ENCODE assay signal across 17 cellular contexts in the genomic region with DNA sequence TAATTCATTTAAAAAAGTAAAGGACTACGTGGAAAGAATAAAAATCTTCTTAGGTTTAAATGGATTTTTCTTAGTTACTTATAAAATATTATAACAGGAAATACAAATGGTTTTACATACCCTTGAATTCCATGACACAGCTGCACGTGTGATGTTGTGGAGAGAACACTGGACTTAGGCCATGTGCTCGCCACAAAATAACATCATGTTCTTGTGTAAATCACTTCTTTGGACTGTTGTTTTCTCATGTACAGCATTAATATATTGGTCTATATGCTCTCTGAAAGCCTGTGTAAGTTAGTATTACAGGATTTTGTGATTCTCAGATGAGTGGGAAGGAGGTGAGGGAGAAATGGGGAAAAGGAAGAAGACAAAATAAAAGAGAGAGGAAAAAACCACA.
DNase-seq lines count a peak whose midpoint lies in the region; ATAC-seq, FAIRE-seq and TF ChIP-seq lines count a peak whose summit lies in the region.
"Had no signal": no experiment of that assay in that cellular context is flagged by ENCODE, and none has a peak within 500 bp of the region (broad histone marks: within the 10 kb centered on the region; RNA-seq: fewer than 3 reads in every experiment).

No MANE protein-coding gene starts in this region.

- ATAC-seq in sciatic nerve (peak; percentile 32), HG02678 (IDR thresholded peaks at IDR 0.05; ENCODE audit: unreplicated experiment) (no peak), lower lobe of right lung (no peak)
- ATAC-seq: CD8-positive, alpha-beta T cell had no signal

- intact Hi-C loops in sciatic nerve (cut with DNase I): no loop called here
- intact Hi-C loops in lower lobe of right lung (cut with DNase I): no loop called here

- H3K4me1 ChIP-seq in lower lobe of right lung (no peaks in the 10 kb centered on the region), small intestine (ENCODE audit: control insufficient read depth in 2 of 2, insufficient read depth in 1 of 2, low read depth in 1 of 2, low read length in 1 of 2) (no peaks in the 10 kb centered on the region)
- H3K4me1 ChIP-seq: esophagus muscularis mucosa, upper lobe of left lung had no signal

- H3K27me3 ChIP-seq in lower lobe of right lung (ENCODE audit: low read depth) (no peaks in the 10 kb centered on the region), small intestine (ENCODE audit: control insufficient read depth in 2 of 2, insufficient read depth in 2 of 2, low read length in 2 of 2) (no peaks in the 10 kb centered on the region)
- H3K27me3 ChIP-seq: esophagus muscularis mucosa, ovary, upper lobe of left lung had no signal

- 61 to 73% (median 72%) methylated on average over 3 of the region's 3 CpGs for WGBS in small intestine, 3 donors

- H3K4me3 ChIP-seq in fibroblast of villous mesenchyme (ENCODE audit: low read depth, low read length) (no peak overlapping the region), lower lobe of right lung (no peak overlapping the region), small intestine (ENCODE audit: low read depth in 1 of 2, low read length in 2 of 2) (no peak overlapping the region)
- H3K4me3 ChIP-seq: esophagus muscularis mucosa, ovary, skin epidermis, upper lobe of left lung had no signal

- H3K27ac ChIP-seq in lower lobe of right lung (no peak overlapping the region), small intestine (ENCODE audit: low read depth in 1 of 2, low read length in 1 of 2) (no peak overlapping the region)
- H3K27ac ChIP-seq: esophagus muscularis mucosa, upper lobe of left lung had no signal

- H3K9me3 ChIP-seq in lower lobe of right lung (no peaks in the 10 kb centered on the region), small intestine (ENCODE audit: control insufficient read depth, low read depth) (no peaks in the 10 kb centered on the region)
- H3K9me3 ChIP-seq: esophagus muscularis mucosa, ovary, upper lobe of left lung had no signal

- no peaks in the 10 kb centered on the region for H3K36me3 ChIP-seq in lower lobe of right lung
- no peaks in the 10 kb centered on the region for H3K36me3 ChIP-seq in small intestine (ENCODE audit: control insufficient read depth in 2 of 2, insufficient read depth in 2 of 2, low read length in 2 of 2)
- H3K36me3 ChIP-seq: esophagus muscularis mucosa, ovary, upper lobe of left lung had no signal

- no peak for FAIRE-seq in small intestine (lab: Jason Lieb, UNC)

- peak; percentile 31 for DNase-seq in AG20443 (ENCODE audit: low spot score)
- DNase-seq in amniotic epithelial cell (ENCODE audit: low read depth): peak; percentile 88
- peak; percentile 45 for DNase-seq in fibroblast of villous mesenchyme (ENCODE audit: low read depth)
- no peak for DNase-seq in sciatic nerve (ENCODE audit: low spot score)
- DNase-seq in EL: no peak
- DNase-seq in lower lobe of right lung: no peak
- DNase-seq in small intestine: no peak
- DNase-seq: ACHN; activated naive CD4-positive, alpha-beta T cell treated with anti-CD3 and anti-CD28 coated beads for 36 hours; CD8-positive, alpha-beta T cell; NCI-H1436; SW 1271; upper lobe of left lung had no signal

- TF ChIP-seq CTCF in fibroblast of villous mesenchyme (IDR thresholded peaks at IDR 0.05; ENCODE audit: insufficient read depth, low read depth, low read length) (no peak), lower lobe of right lung (IDR thresholded peaks at IDR 0.05) (no peak)

Comparison
In these comparisons a context has a peak if more than half of its experiments do, and no peak if none do; other contexts are left out.
1. DNase-seq: peak in AG20443 (single experiment), amniotic epithelial cell (single experiment) and fibroblast of villous mesenchyme (single experiment); none in sciatic nerve (single experiment), EL (single experiment), lower lobe of right lung (single experiment) and small intestine (single experiment).